Comparison of ENCODE assay signal across 12 cellular contexts in the genomic region with DNA sequence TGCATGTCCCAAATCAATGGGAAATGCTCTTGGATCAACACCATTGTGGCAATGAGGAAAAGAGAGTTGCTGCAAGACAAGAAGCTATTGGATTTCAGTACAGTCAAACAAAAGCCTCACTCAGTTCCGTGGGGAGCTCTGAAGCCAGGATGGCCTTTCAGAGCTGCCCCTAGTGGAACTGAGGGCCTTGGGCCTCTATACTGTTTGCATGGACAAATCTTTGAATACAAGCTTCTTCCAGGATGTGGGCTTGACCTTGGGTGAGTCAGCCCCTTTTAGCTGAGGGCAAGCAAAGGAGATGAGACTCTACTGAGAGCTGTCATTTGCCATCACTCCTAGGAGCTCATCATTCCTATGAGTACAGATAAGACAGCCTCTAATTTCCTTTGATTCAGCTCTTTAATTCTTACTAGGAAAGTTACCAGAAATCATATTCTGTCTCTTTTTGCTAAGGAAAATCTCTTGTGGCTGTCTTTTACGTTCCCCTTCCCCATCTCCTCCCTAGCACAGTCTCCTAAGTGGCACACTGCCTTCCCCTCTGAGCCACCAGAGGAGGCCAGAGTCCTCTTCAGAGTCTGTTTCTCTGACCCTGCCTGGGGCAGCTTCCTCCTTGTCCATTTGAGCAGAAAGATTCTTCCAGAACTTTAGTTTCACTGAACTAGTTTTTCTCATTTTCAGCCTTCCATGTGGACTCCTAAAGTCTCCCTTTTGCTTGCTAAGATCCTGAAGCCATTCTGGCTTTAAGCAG.
DNase-seq lines count a peak whose midpoint lies in the region; ATAC-seq and TF ChIP-seq lines count a peak whose summit lies in the region.
"Had no signal": no experiment of that assay in that cellular context is flagged by ENCODE, and none has a peak within 500 bp of the region (broad histone marks: within the 10 kb centered on the region; RNA-seq: fewer than 3 reads in every experiment).

No MANE protein-coding gene starts in this region.

- CTCF ChIA-PET in activated naive CD4-positive, alpha-beta T cell treated with anti-CD3 and anti-CD28 coated beads for 36 hours (lab: Charles Lee): interaction anchor here (0.6 kb wide), 1 partner anchor 34 kb away, joined by 8 read pairs; no protein-coding TSS in a partner anchor

- H3K27ac Mint-ChIP-seq in activated naive CD4-positive, alpha-beta T cell treated with anti-CD3 and anti-CD28 coated beads for 36 hours: no peak overlapping the region

- no peak for TF ChIP-seq CTCF in esophagus muscularis mucosa (IDR thresholded peaks at IDR 0.05)
- TF ChIP-seq CTCF in transverse colon (IDR thresholded peaks at IDR 0.05): peak in 4 of 5 experiments; percentile 33 to 52 (median 40)
- TF ChIP-seq CTCF in right atrium auricular region (IDR thresholded peaks at IDR 0.05): no peak

- H3K4me1 ChIP-seq in esophagus muscularis mucosa: no peaks in the 10 kb centered on the region
- H3K4me1 ChIP-seq in transverse colon: no peaks in the 10 kb centered on the region
- no peaks in the 10 kb centered on the region for H3K4me1 ChIP-seq in right atrium auricular region

- H3K27me3 ChIP-seq in esophagus muscularis mucosa (no peaks in the 10 kb centered on the region), transverse colon (no peaks in the 10 kb centered on the region), right atrium auricular region (no peaks in the 10 kb centered on the region)

- H3K4me3 Mint-ChIP-seq in activated naive CD4-positive, alpha-beta T cell treated with anti-CD3 and anti-CD28 coated beads for 36 hours: no peak overlapping the region

- H3K4me3 ChIP-seq in esophagus muscularis mucosa (no peak overlapping the region), transverse colon (no peak overlapping the region), right atrium auricular region (no peak overlapping the region)

- peak; percentile 14 for DNase-seq in activated naive CD4-positive, alpha-beta T cell treated with anti-CD3 and anti-CD28 coated beads for 36 hours
- DNase-seq in activated naive CD4-positive, alpha-beta T cell treated with Interleukin-2 at 50 U/mL for 16 hours: no peak
- DNase-seq in OCI-M1 (lab: John Stamatoyannopoulos, UW): peak; percentile 13
- peak; percentile 77 for DNase-seq in esophagus muscularis mucosa (ENCODE audit: extremely low spot score)
- no peak for DNase-seq in transverse colon
- DNase-seq in right atrium auricular region (ENCODE audit: low spot score): no peak
- DNase-seq: activated CD4-positive, alpha-beta T cell treated with anti-CD3 and anti-CD28 coated beads for 4 hours; aorta; NCI-H2081; occipital lobe had no signal

- no peak overlapping the region for H3K27ac ChIP-seq in esophagus muscularis mucosa (replicated peaks in 1 of 4)
- no peak overlapping the region for H3K27ac ChIP-seq in transverse colon
- H3K27ac ChIP-seq in right atrium auricular region: no peak overlapping the region

- no peaks in the 10 kb centered on the region for H3K36me3 ChIP-seq in esophagus muscularis mucosa
- H3K36me3 ChIP-seq in transverse colon: no peaks in the 10 kb centered on the region
- H3K36me3 ChIP-seq in right atrium auricular region: no peaks in the 10 kb centered on the region

- 72% methylated on average over 2 of the region's 2 CpGs for WGBS in esophagus muscularis mucosa
- WGBS in transverse colon (ENCODE audit: low coverage in 1 of 2), 2 donors: 45 to 64% methylated on average over 1 to 2 of the region's 2 CpGs

- TF ChIP-seq POLR2A in esophagus muscularis mucosa (IDR thresholded peaks at IDR 0.05; ENCODE audit: low read depth) (no peak), transverse colon (IDR thresholded peaks at IDR 0.05) (no peak)

- TF ChIP-seq EP300 in esophagus muscularis mucosa (IDR thresholded peaks at IDR 0.05) (no peak), transverse colon (IDR thresholded peaks at IDR 0.05; ENCODE audit: low read depth) (no peak)

- intact Hi-C loops in activated naive CD4-positive, alpha-beta T cell treated with anti-CD3 and anti-CD28 coated beads for 36 hours (cut with micrococcal nuclease): no loop called here
- intact Hi-C loops in esophagus muscularis mucosa (cut with DNase I): no loop called here
- intact Hi-C loops in transverse colon (cut with DNase I; ENCODE audit: low total_unique reads): no loop called here

- H3K27me3 Mint-ChIP-seq in activated naive CD4-positive, alpha-beta T cell treated with anti-CD3 and anti-CD28 coated beads for 36 hours (ENCODE audit: low read depth): no peaks in the 10 kb centered on the region

- H3K36me3 Mint-ChIP-seq in activated naive CD4-positive, alpha-beta T cell treated with anti-CD3 and anti-CD28 coated beads for 36 hours (ENCODE audit: low read depth): no peaks in the 10 kb centered on the region

- H3K9me3 ChIP-seq in esophagus muscularis mucosa (peaks cover 0 to 2% (median 0%) of the 10 kb centered on the region in 4 donors), transverse colon (no peaks in the 10 kb centered on the region), right atrium auricular region (peaks cover 0 to 2% of the 10 kb centered on the region in 2 donors)

- no peaks in the 10 kb centered on the region for H3K9me3 Mint-ChIP-seq in activated naive CD4-positive, alpha-beta T cell treated with anti-CD3 and anti-CD28 coated beads for 36 hours

- in situ Hi-C loops in transverse colon (cut with MboI; ENCODE audit: low pct_ligation_motif_present in 1 of 4, low pct_unique_long_range_greater_than_20kb in 1 of 4, low sequenced_read_pairs in 3 of 4): no loop called here

- H3K4me1 Mint-ChIP-seq in activated naive CD4-positive, alpha-beta T cell treated with anti-CD3 and anti-CD28 coated beads for 36 hours (ENCODE audit: low read depth): no peaks in the 10 kb centered on the region

- ATAC-seq in GM19023 (IDR thresholded peaks at IDR 0.05; ENCODE audit: unreplicated experiment) (no peak), HG02763 (IDR thresholded peaks at IDR 0.05; ENCODE audit: unreplicated experiment) (no peak)

Comparison
In these comparisons a context has a peak if more than half of its experiments do, and no peak if none do; other contexts are left out.
1. DNase-seq: peak in activated naive CD4-positive, alpha-beta T cell treated with anti-CD3 and anti-CD28 coated beads for 36 hours (single experiment), OCI-M1 (single experiment) and esophagus muscularis mucosa (single experiment); none in activated naive CD4-positive, alpha-beta T cell treated with Interleukin-2 at 50 U/mL for 16 hours (single experiment), transverse colon (single experiment) and right atrium auricular region (single experiment).
2. CTCF ChIP-seq: peak in transverse colon (4 of 5); none in esophagus muscularis mucosa (0 of 3) and right atrium auricular region (0 of 2).